ENCODE assay signal across 8 cellular contexts in genomic region chr14:63542231-63542999, GRCh38. TPM values are rescaled to one million over a fixed set of nuclear protein-coding genes. Genes with fewer than 3 reads are reported as not detected.
DNase-seq lines count a peak whose midpoint lies in the region; ATAC-seq and TF ChIP-seq lines count a peak whose summit lies in the region.

No MANE protein-coding gene starts in this region.

- DNase-seq in BE2C (peak; percentile 30), WERI-Rb-1 (peak; percentile 74), erythroblast (lab: John Stamatoyannopoulos, UW) (peak; percentile 60 to 70), NK-92 (lab: John Stamatoyannopoulos, UW; ENCODE audit: unreplicated experiment) (no peak)
- DNase-seq in naive thymus-derived CD4-positive, alpha-beta T cell: peak in 3 of 9 donors; percentile 13 to 57 (median 18)

- H3K4me3 ChIP-seq in BE2C (ENCODE audit: low read depth, low read length): peak overlapping the region; percentile 94
- H3K4me3 ChIP-seq in WERI-Rb-1 (ENCODE audit: low read depth, low read length): peak overlapping the region; percentile 87
- H3K4me3 ChIP-seq in naive thymus-derived CD4-positive, alpha-beta T cell (ENCODE audit: low read length): peak overlapping the region; percentile 89

- H3K27me3 ChIP-seq in BE2C (no peaks in the 10 kb centered on the region), WERI-Rb-1 (ENCODE audit: insufficient read depth, low read depth, severe bottlenecking) (no peaks in the 10 kb centered on the region)
- no peaks in the 10 kb centered on the region for H3K27me3 ChIP-seq in naive thymus-derived CD4-positive, alpha-beta T cell (ENCODE audit: control insufficient read depth in 2 of 2, insufficient read depth in 2 of 2, low read length in 2 of 2)

- TF ChIP-seq POLR2A in erythroblast (IDR thresholded peaks at IDR 0.05; ENCODE audit: low read length): no peak

- TF ChIP-seq CTCF in BE2C (IDR thresholded peaks at IDR 0.05; ENCODE audit: low read depth, low read length) (no peak), WERI-Rb-1 (IDR thresholded peaks at IDR 0.05; ENCODE audit: low read depth, low read length) (no peak)

- peak overlapping the region; percentile 94 for H3K27ac ChIP-seq in WERI-Rb-1
- peak overlapping the region; percentile 93 for H3K27ac ChIP-seq in naive thymus-derived CD4-positive, alpha-beta T cell (ENCODE audit: low read depth, low read length)

- ATAC-seq in GM18907 (IDR thresholded peaks at IDR 0.05; ENCODE audit: unreplicated experiment) (peak; percentile 18), HG03565 (IDR thresholded peaks at IDR 0.05; ENCODE audit: unreplicated experiment) (peak; percentile 0), GM18870 (IDR thresholded peaks at IDR 0.05; ENCODE audit: unreplicated experiment) (no peak)
- ATAC-seq in naive thymus-derived CD4-positive, alpha-beta T cell: no peak

- H3K4me1 Mint-ChIP-seq in naive thymus-derived CD4-positive, alpha-beta T cell: peaks cover 25 to 45% (median 41%) of the 10 kb centered on the region in 7 donors

- no peaks in the 10 kb centered on the region for H3K27me3 Mint-ChIP-seq in naive thymus-derived CD4-positive, alpha-beta T cell

- H3K36me3 ChIP-seq in BE2C (peaks cover 27% of the 10 kb centered on the region), WERI-Rb-1 (peaks cover 34% of the 10 kb centered on the region)
- peaks cover 3 to 16% (median 10%) of the 10 kb centered on the region in 3 experiments for H3K36me3 ChIP-seq in naive thymus-derived CD4-positive, alpha-beta T cell (ENCODE audit: control insufficient read depth in 2 of 3, insufficient read depth in 3 of 3, low read length in 3 of 3)

- intact Hi-C loops in naive thymus-derived CD4-positive, alpha-beta T cell (cut with micrococcal nuclease): loop anchor here in 1 of 2 donors (2.0 kb wide), 5 partner anchors 64 to 796 kb away; no protein-coding TSS in a partner anchor

- no peaks in the 10 kb centered on the region for H3K9me3 Mint-ChIP-seq in naive thymus-derived CD4-positive, alpha-beta T cell

- H3K27ac Mint-ChIP-seq in naive thymus-derived CD4-positive, alpha-beta T cell: peak overlapping the region; percentile 28 to 95 (median 88)

- H3K9me3 ChIP-seq in BE2C: no peaks in the 10 kb centered on the region
- no peaks in the 10 kb centered on the region for H3K9me3 ChIP-seq in WERI-Rb-1 (ENCODE audit: severe bottlenecking)
- H3K9me3 ChIP-seq in naive thymus-derived CD4-positive, alpha-beta T cell (ENCODE audit: control insufficient read depth in 2 of 3, low read length in 3 of 3): no peaks in the 10 kb centered on the region

- POLR2A ChIA-PET in naive thymus-derived CD4-positive, alpha-beta T cell (lab: Charles Lee): interaction anchor here (0.6 to 2.1 kb wide), 12 partner anchors 7 to 962 kb away, joined by 3 to 14 read pairs (median 4); partner anchors contain the start of genes MTHFD1, WDR89 and ZBTB1

- peaks cover 3% of the 10 kb centered on the region; the same call in 1 of the 2 replicates for H3K4me1 ChIP-seq in BE2C
- peaks cover 11 to 20% of the 10 kb centered on the region in 2 donors for H3K4me1 ChIP-seq in naive thymus-derived CD4-positive, alpha-beta T cell (ENCODE audit: control insufficient read depth in 2 of 2, insufficient read depth in 2 of 2, low read length in 2 of 2)

- peak overlapping the region; percentile 87 to 100 (median 97) for H3K4me3 Mint-ChIP-seq in naive thymus-derived CD4-positive, alpha-beta T cell

- peaks cover 10 to 18% (median 17%) of the 10 kb centered on the region in 5 donors for H3K36me3 Mint-ChIP-seq in naive thymus-derived CD4-positive, alpha-beta T cell

- CTCF ChIA-PET in naive thymus-derived CD4-positive, alpha-beta T cell (lab: Charles Lee): no interaction called here

RNA-seq across cellular contexts. Expression of gene PPP2R5E, which starts 0.8 kb away (rescaled TPM):
- 14.7 TPM for polyA plus RNA-seq in BE2C (2012; ENCODE audit: insufficient read depth, insufficient read length, low read depth)
- 10 to 100 TPM; 36.9 to 47.8 (median 37.7) TPM for total RNA-seq in naive thymus-derived CD4-positive, alpha-beta T cell
- 10 to 100 TPM; 29.2 to 36.4 TPM for polyA plus RNA-seq in naive thymus-derived CD4-positive, alpha-beta T cell

Comparison
In these comparisons a context has a peak if more than half of its experiments do, and no peak if none do; other contexts are left out.
1. ATAC-seq: peak in GM18907 (single experiment) and HG03565 (single experiment); none in naive thymus-derived CD4-positive, alpha-beta T cell (single experiment) and GM18870 (single experiment).
2. Peak in every context shown above with its lines, with median percentiles within 50 percentile points of each other: H3K4me3 ChIP-seq.